In genomic region chr2:199118701-199119241, GRCh38 we compare ENCODE assay signal across 23 cellular contexts.
"Had no signal": no experiment of that assay in that cellular context is flagged by ENCODE, and none has a peak within 500 bp of the region (broad histone marks: within the 10 kb centered on the region; RNA-seq: fewer than 3 reads in every experiment).

No MANE protein-coding gene starts in this region.

- H3K36me3 ChIP-seq: adrenal gland, cardiac muscle cell, left lung, neutrophil had no signal

- H3K27me3 ChIP-seq: adrenal gland, cardiac muscle cell, foreskin keratinocyte, left lung, neutrophil had no signal

- H3K9me3 ChIP-seq: adrenal gland, left lung, neutrophil had no signal

- ATAC-seq: activated naive CD4-positive, alpha-beta T cell treated with anti-CD3 and anti-CD28 coated beads, Interleukin-2, amount 50 U/mL, for 72 hours; activated T-cell treated with anti-CD3 and anti-CD28 coated beads, Interleukin-2, amount 50 U/mL, for 72 hours; effector memory CD8-positive, alpha-beta T cell; foreskin keratinocyte; left lung; naive thymus-derived CD4-positive, alpha-beta T cell had no signal

- H3K27ac ChIP-seq: adrenal gland, cardiac muscle cell, epithelial cell of prostate, foreskin keratinocyte, left lung, neutrophil, parathyroid adenoma, VCaP had no signal

- H3K4me1 ChIP-seq: adrenal gland, foreskin keratinocyte, left lung, parathyroid adenoma had no signal

- H3K4me3 ChIP-seq: adrenal gland, cardiac muscle cell, left lung had no signal

- DNase-seq: activated CD4-positive, alpha-beta T cell treated with anti-CD3 and anti-CD28 coated beads for 1 hour; activated CD4-positive, alpha-beta T cell treated with anti-CD3 and anti-CD28 coated beads, Interleukin-2, amount 50 U/mL, for 4 hours; activated gamma-delta T cell treated with Interleukin-2 at 50 U/mL for 16 hours; activated T-cell treated with anti-CD3 and anti-CD28 coated beads, Interleukin-2, amount 50 U/mL, for 72 hours; adrenal gland; dermis blood vessel endothelial cell; effector memory CD8-positive, alpha-beta T cell; foreskin keratinocyte; hippocampal formation; islet precursor cell; left lung; naive thymus-derived CD4-positive, alpha-beta T cell; stimulated activated CD4-positive, alpha-beta T cell treated with anti-CD3 and anti-CD28 coated beads, Interleukin-1b, Interleukin-23, amount 100 ng/mL, for 48 hours; stimulated activated CD8-positive, alpha-beta memory T cell treated with anti-CD3 and anti-CD28 coated beads, Interleukin-4, amount 100 ng/mL, for 48 hours; stimulated activated naive CD4-positive, alpha-beta T cell; SW 1271; T-helper 2 cell had no signal
